28 cellular contexts compared by ENCODE assay signal in genomic region chr6:9335470-9335869, GRCh38.
"Had no signal": no experiment of that assay in that cellular context is flagged by ENCODE, and none has a peak within 500 bp of the region (broad histone marks: within the 10 kb centered on the region; RNA-seq: fewer than 3 reads in every experiment).

No MANE protein-coding gene starts in this region.

- H3K4me1 Mint-ChIP-seq: activated CD4-positive, alpha-beta T cell treated with anti-CD3 and anti-CD28 coated beads, Interleukin-2, amount 10 ng/mL, durations not matched to agents 7 days and 5 days; activated T-helper 17 cell treated with anti-CD3 and anti-CD28 coated beads, Interleukin-2, amount 50 U/mL, for 72 hours; T-cell had no signal

- H3K27ac Mint-ChIP-seq: activated CD4-positive, alpha-beta memory T cell treated with anti-CD3 and anti-CD28 coated beads for 36 hours; activated CD4-positive, alpha-beta T cell treated with anti-CD3 and anti-CD28 coated beads, Interleukin-2, amount 10 ng/mL, durations not matched to agents 7 days and 5 days; activated naive CD4-positive, alpha-beta T cell treated with anti-CD3 and anti-CD28 coated beads for 36 hours; activated naive CD8-positive, alpha-beta T cell; activated T-helper 17 cell treated with anti-CD3 and anti-CD28 coated beads, Interleukin-2, amount 50 U/mL, for 72 hours; T-cell had no signal

- H3K27ac ChIP-seq: brain microvascular endothelial cell, cardiac muscle cell, KMS-11, SJSA1 had no signal

- H3K4me1 ChIP-seq: SJSA1 had no signal

- H3K36me3 Mint-ChIP-seq: activated CD4-positive, alpha-beta memory T cell treated with anti-CD3 and anti-CD28 coated beads for 36 hours; activated naive CD8-positive, alpha-beta T cell; T-cell had no signal

- H3K4me3 Mint-ChIP-seq: activated CD4-positive, alpha-beta memory T cell treated with anti-CD3 and anti-CD28 coated beads for 36 hours; activated CD4-positive, alpha-beta T cell treated with anti-CD3 and anti-CD28 coated beads, Interleukin-2, amount 10 ng/mL, durations not matched to agents 7 days and 5 days; activated naive CD4-positive, alpha-beta T cell treated with anti-CD3 and anti-CD28 coated beads for 36 hours; activated naive CD8-positive, alpha-beta T cell; activated T-helper 17 cell treated with anti-CD3 and anti-CD28 coated beads, Interleukin-2, amount 50 U/mL, for 72 hours; T-cell had no signal

- ATAC-seq: activated T-helper 17 cell treated with anti-CD3 and anti-CD28 coated beads, Interleukin-2, amount 50 U/mL, for 72 hours; T-cell had no signal

- DNase-seq: activated CD4-positive, alpha-beta memory T cell treated with anti-CD3 and anti-CD28 coated beads for 36 hours; activated CD4-positive, alpha-beta T cell treated with anti-CD3 and anti-CD28 coated beads, Interleukin-2, amount 10 ng/mL, durations not matched to agents 7 days and 5 days; activated CD4-positive, CD25-positive, alpha-beta regulatory T cell; activated gamma-delta T cell; activated naive CD4-positive, alpha-beta T cell treated with anti-CD3 and anti-CD28 coated beads for 36 hours; activated T-cell treated with anti-CD3 and anti-CD28 coated beads for 4 hours; activated T-cell treated with anti-CD3 and anti-CD28 coated beads, Interleukin-2, amount 50 U/mL, for 48 hours; amygdala; brain microvascular endothelial cell; NCI-H1417; NCI-H1930; NCI-H2107; NCI-H345; NCI-H510A; NK-92 treated with Interleukin-12 subunit alpha and Interleukin-12 subunit beta, amount 100 ng/mL, for 24 hours; OCI-M1; SHP77; T-cell; T-helper 2 cell; T1000 had no signal

- H3K9me3 Mint-ChIP-seq: activated CD4-positive, alpha-beta T cell treated with anti-CD3 and anti-CD28 coated beads, Interleukin-2, amount 10 ng/mL, durations not matched to agents 7 days and 5 days; activated naive CD4-positive, alpha-beta T cell treated with anti-CD3 and anti-CD28 coated beads for 36 hours had no signal

- FAIRE-seq: astrocyte, RCC 7860, TTC549 had no signal

- H3K4me2 ChIP-seq: KMS-11 had no signal

- H3K9me3 ChIP-seq: SJSA1 had no signal

- H3K27me3 Mint-ChIP-seq: activated CD4-positive, alpha-beta memory T cell treated with anti-CD3 and anti-CD28 coated beads for 36 hours; activated CD4-positive, alpha-beta T cell treated with anti-CD3 and anti-CD28 coated beads, Interleukin-2, amount 10 ng/mL, durations not matched to agents 7 days and 5 days; activated naive CD8-positive, alpha-beta T cell; activated T-helper 17 cell treated with anti-CD3 and anti-CD28 coated beads, Interleukin-2, amount 50 U/mL, for 72 hours; T-cell had no signal

- H3K4me3 ChIP-seq: cardiac muscle cell, SJSA1 had no signal

- H3K27me3 ChIP-seq: brain microvascular endothelial cell, cardiac muscle cell, SJSA1 had no signal

- H3K9ac ChIP-seq: KMS-11 had no signal

- H3K36me3 ChIP-seq: brain microvascular endothelial cell, cardiac muscle cell, SJSA1 had no signal
